ENCODE assay signal across 8 cellular contexts in the genomic region with DNA sequence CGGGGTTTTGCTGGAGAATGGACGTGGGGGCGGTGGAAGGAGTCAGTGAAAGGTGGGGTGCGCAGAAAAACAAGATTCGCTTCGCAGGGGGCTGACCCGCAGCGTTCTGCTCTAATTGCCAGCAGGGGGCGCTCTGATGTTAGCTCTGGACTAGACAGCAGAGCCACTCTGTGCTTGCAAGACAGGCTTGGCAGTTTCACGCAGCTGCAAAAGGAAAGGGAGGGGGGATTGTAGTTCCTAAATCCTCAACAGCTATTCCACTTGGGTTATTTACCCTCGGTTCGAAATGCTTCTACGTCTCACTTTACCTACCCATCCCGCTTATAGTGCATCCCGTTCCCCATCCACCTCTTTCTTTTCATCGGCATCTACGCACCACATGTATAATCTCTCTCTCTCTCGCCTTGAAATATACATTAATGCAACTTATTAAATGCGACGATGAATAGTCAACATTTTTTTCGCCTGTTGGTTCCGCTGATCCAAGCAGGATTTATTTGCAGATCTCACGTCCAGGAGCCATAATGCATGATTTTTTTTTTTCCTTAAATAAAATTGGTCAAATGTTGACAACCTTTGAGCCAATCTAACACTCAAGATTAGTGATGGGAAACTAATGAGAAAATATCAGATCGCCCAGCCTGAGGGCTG.
DNase-seq lines count a peak whose midpoint lies in the region; ATAC-seq and TF ChIP-seq lines count a peak whose summit lies in the region.

No MANE protein-coding gene starts in this region.

- peaks cover 95 to 100% of the 10 kb centered on the region in 2 donors for H3K27me3 ChIP-seq in left lung

- intact Hi-C loops in activated B cell treated with CpG ODN at 0.5 μM for 24 hours (cut with micrococcal nuclease) = loop anchor here (1.0 to 10.0 kb wide), 4 partner anchors 222 to 1468 kb away; no protein-coding TSS in a partner anchor
- intact Hi-C loops in left lung (cut with DNase I) = loop anchor here in 1 of 2 donors (5.0 kb wide), 1 partner anchor 243 kb away; no protein-coding TSS in a partner anchor

- peaks cover 85% of the 10 kb centered on the region for H3K27me3 Mint-ChIP-seq in activated B cell treated with CpG ODN at 0.5 μM for 24 hours

- no peaks in the 10 kb centered on the region for H3K36me3 Mint-ChIP-seq in activated B cell treated with CpG ODN at 0.5 μM for 24 hours (ENCODE audit: low read depth)

- H3K4me1 ChIP-seq in left lung = peaks cover 9 to 11% of the 10 kb centered on the region in 2 donors

- no peaks in the 10 kb centered on the region for H3K36me3 ChIP-seq in left lung

- POLR2A ChIA-PET in activated B cell treated with CpG ODN at 0.5 μM for 24 hours (lab: Charles Lee) = no interaction called here

- H3K9me3 Mint-ChIP-seq in activated B cell treated with CpG ODN at 0.5 μM for 24 hours = no peaks in the 10 kb centered on the region

- ATAC-seq in GM19023 (IDR thresholded peaks at IDR 0.05; ENCODE audit: unreplicated experiment) = peak; percentile 79
- peak; percentile 81 for ATAC-seq in HG03354 (IDR thresholded peaks at IDR 0.05; ENCODE audit: poor library complexity, severe bottlenecking, unreplicated experiment)
- ATAC-seq in activated B cell treated with CpG ODN at 0.5 μM for 24 hours (ENCODE audit: low read depth) = no peak
- peak; percentile 95 for ATAC-seq in left lung

- peaks cover 4% of the 10 kb centered on the region for H3K4me1 Mint-ChIP-seq in activated B cell treated with CpG ODN at 0.5 μM for 24 hours

- DNase-seq in AG10803 (ENCODE audit: low read depth) (peak; percentile 86), NCI-H345 (lab: John Stamatoyannopoulos, UW) (peak; percentile 79), activated B cell treated with CpG ODN at 0.5 μM for 24 hours (peak; percentile 23), dermis blood vessel endothelial cell (peak; percentile 90), left lung (peak; percentile 84 to 85)
- DNase-seq in stimulated activated CD4-positive, alpha-beta T cell treated with anti-CD3 and anti-CD28 coated beads, Interleukin-4, amount 100 ng/mL, for 1 hour = peak; percentile 54

- H3K4me3 ChIP-seq in AG10803 (ENCODE audit: low read length) = peak overlapping the region; percentile 27
- H3K4me3 ChIP-seq in left lung = no peak overlapping the region

- no peak overlapping the region for H3K27ac ChIP-seq in left lung

- peak; percentile 83 for TF ChIP-seq CTCF in AG10803 (conservative IDR thresholded peaks at IDR 0.05; ENCODE audit: low read length)
- no peak for TF ChIP-seq CTCF in activated B cell treated with CpG ODN at 0.5 μM for 24 hours (IDR thresholded peaks at IDR 0.05)
- TF ChIP-seq CTCF in left lung (IDR thresholded peaks at IDR 0.05) = peak; percentile 76 to 79

- no peak overlapping the region for H3K4me3 Mint-ChIP-seq in activated B cell treated with CpG ODN at 0.5 μM for 24 hours

- CTCF ChIA-PET in activated B cell treated with CpG ODN at 0.5 μM for 24 hours (lab: Charles Lee) = interaction anchor here (0.5 to 0.8 kb wide), 4 partner anchors 11 to 1507 kb away, joined by 3 to 5 read pairs (median 3); no protein-coding TSS in a partner anchor

- no peak overlapping the region for H3K27ac Mint-ChIP-seq in activated B cell treated with CpG ODN at 0.5 μM for 24 hours

- H3K9me3 ChIP-seq in left lung = no peaks in the 10 kb centered on the region

Comparison
In these comparisons a context has a peak if more than half of its experiments do, and no peak if none do; other contexts are left out.
1. DNase-seq: peak in every context shown above with its lines; median percentile 90 in dermis blood vessel endothelial cell; 86 in AG10803; 84 in left lung; 79 in NCI-H345; 54 in stimulated activated CD4-positive, alpha-beta T cell treated with anti-CD3 and anti-CD28 coated beads, Interleukin-4, amount 100 ng/mL, for 1 hour; 23 in activated B cell treated with CpG ODN at 0.5 μM for 24 hours.